13 cellular contexts compared by ENCODE assay signal in the genomic region with DNA sequence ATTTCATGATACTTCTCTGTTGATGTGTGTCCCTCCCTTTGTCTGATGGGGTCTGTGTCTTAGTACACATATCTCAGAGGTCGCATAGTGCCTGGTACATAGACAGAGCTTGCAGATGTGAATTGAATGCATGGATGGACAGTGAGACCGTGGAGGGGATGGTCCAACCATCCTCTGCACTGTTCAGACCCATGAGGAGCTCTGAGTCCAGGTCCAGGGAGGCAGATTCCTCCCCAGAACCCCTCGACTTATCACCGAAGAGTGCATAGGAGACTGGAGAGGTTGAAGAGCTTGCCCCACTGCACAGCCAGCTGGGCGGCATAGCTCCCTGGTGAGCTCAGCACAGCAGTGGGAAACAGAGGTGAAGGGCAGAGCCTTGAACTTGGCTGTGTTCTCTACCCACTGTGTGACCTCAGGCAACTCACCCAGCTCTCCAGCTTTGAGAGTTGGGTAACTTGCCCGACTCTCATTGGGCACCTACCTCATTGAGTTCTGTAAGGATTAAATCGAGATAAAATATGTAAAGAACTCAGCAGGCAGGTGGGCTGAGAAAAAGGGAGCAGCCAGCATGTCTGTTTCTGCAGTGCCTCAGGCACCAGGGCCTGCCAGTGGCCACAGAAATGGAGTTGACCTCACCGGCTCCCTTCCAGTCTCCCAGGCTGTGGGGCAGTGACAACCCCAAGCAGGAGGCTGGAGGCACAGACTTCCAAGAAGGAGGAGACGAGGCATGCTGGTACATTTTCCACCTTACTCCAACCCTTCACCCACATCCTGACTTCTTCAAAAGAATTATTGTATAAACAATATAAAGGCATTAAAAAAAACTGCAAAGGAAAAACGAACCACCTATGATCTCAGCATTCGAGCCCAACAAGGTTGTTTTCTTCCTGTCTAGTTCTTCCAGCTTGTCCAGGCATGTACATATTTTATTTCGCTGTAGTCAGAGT. TPM values are rescaled to one million over a fixed set of nuclear protein-coding genes. Genes with fewer than 3 reads are reported as not detected.
DNase-seq lines count a peak whose midpoint lies in the region; ATAC-seq and TF ChIP-seq lines count a peak whose summit lies in the region.
"Had no signal": no experiment of that assay in that cellular context is flagged by ENCODE, and none has a peak within 500 bp of the region (broad histone marks: within the 10 kb centered on the region; RNA-seq: fewer than 3 reads in every experiment).

No MANE protein-coding gene starts in this region.

- no peak overlapping the region for H3K9ac ChIP-seq in mammary epithelial cell (ENCODE audit: insufficient read depth, low read length)
- H3K9ac ChIP-seq in liver (ENCODE audit: low read depth in 1 of 2, low read length in 2 of 2) = no peak overlapping the region

- no peaks in the 10 kb centered on the region for H3K27me3 Mint-ChIP-seq in activated CD8-positive, alpha-beta T cell treated with anti-CD3 and anti-CD28 coated beads, Interleukin-2, amount 10 ng/mL, durations not matched to agents 7 days and 5 days (ENCODE audit: low read depth)
- H3K27me3 Mint-ChIP-seq in activated CD8-positive, alpha-beta T cell treated with anti-CD3 and anti-CD28 coated beads for 36 hours = no peaks in the 10 kb centered on the region

- POLR2A ChIA-PET in activated CD8-positive, alpha-beta T cell treated with anti-CD3 and anti-CD28 coated beads, Interleukin-2, amount 10 ng/mL, durations not matched to agents 7 days and 5 days (lab: Charles Lee) = interaction anchor here (0.6 kb wide), 1 partner anchor 9 kb away, joined by 5 read pairs; no protein-coding TSS in a partner anchor
- POLR2A ChIA-PET in activated CD8-positive, alpha-beta T cell treated with anti-CD3 and anti-CD28 coated beads for 36 hours (lab: Charles Lee) = no interaction called here

- dilution Hi-C loops in mammary epithelial cell (cut with HindIII; ENCODE audit: low sequenced_read_pairs) = no loop called here

- H3K9me3 ChIP-seq in mammary epithelial cell (replicated peaks; ENCODE audit: insufficient read depth, low read length) (no peaks in the 10 kb centered on the region), liver (ENCODE audit: control insufficient read depth in 4 of 4, low read length in 3 of 4) (no peaks in the 10 kb centered on the region), upper lobe of right lung (no peaks in the 10 kb centered on the region)
- H3K9me3 ChIP-seq: sigmoid colon had no signal

- no peaks in the 10 kb centered on the region for H4K20me1 ChIP-seq in mammary epithelial cell (ENCODE audit: insufficient read depth, low read length)

- H3K27ac Mint-ChIP-seq in activated CD8-positive, alpha-beta T cell treated with anti-CD3 and anti-CD28 coated beads, Interleukin-2, amount 10 ng/mL, durations not matched to agents 7 days and 5 days = peak overlapping the region; percentile 3
- H3K27ac Mint-ChIP-seq in activated CD8-positive, alpha-beta T cell treated with anti-CD3 and anti-CD28 coated beads for 36 hours = no peak overlapping the region
- H3K27ac Mint-ChIP-seq: activated naive CD8-positive, alpha-beta T cell treated with anti-CD3 and anti-CD28 coated beads for 36 hours had no signal

- H3K36me3 ChIP-seq in mammary epithelial cell (ENCODE audit: insufficient read depth, low read length) = no peaks in the 10 kb centered on the region
- no peaks in the 10 kb centered on the region for H3K36me3 ChIP-seq in liver (ENCODE audit: control insufficient read depth in 4 of 4, insufficient read depth in 3 of 4, low read depth in 1 of 4, low read length in 3 of 4)
- H3K36me3 ChIP-seq in upper lobe of right lung = no peaks in the 10 kb centered on the region
- H3K36me3 ChIP-seq: sigmoid colon had no signal

- peak in 1 of 2 donors; percentile 15 for TF ChIP-seq RAD21 in liver (IDR thresholded peaks at IDR 0.05)

- peak overlapping the region in 2 of 3 experiments; percentile 17 for H3K4me3 ChIP-seq in mammary epithelial cell (replicated peaks in 1 of 3; ENCODE audit: insufficient read depth in 1 of 3, low read depth in 2 of 3, low read length in 3 of 3)
- H3K4me3 ChIP-seq in liver (ENCODE audit: low read depth in 1 of 3, low read length in 3 of 3) = no peak overlapping the region
- H3K4me3 ChIP-seq in upper lobe of right lung = no peak overlapping the region
- H3K4me3 ChIP-seq: sigmoid colon had no signal

- CTCF ChIA-PET in activated CD8-positive, alpha-beta T cell treated with anti-CD3 and anti-CD28 coated beads, Interleukin-2, amount 10 ng/mL, durations not matched to agents 7 days and 5 days (lab: Charles Lee) = no interaction called here
- CTCF ChIA-PET in activated CD8-positive, alpha-beta T cell treated with anti-CD3 and anti-CD28 coated beads for 36 hours (lab: Charles Lee) = interaction anchor here (1.9 kb wide), 1 partner anchor 63 kb away, joined by 5 read pairs; no protein-coding TSS in a partner anchor
- CTCF ChIA-PET in mammary epithelial cell (lab: Charles Lee; ENCODE audit: low non-redundant PET) = no interaction called here

- no peak for TF ChIP-seq CTCF in activated CD8-positive, alpha-beta T cell treated with anti-CD3 and anti-CD28 coated beads for 36 hours (IDR thresholded peaks at IDR 0.05)
- TF ChIP-seq CTCF in mammary epithelial cell (conservative IDR thresholded peaks at IDR 0.05 in 1 of 2, IDR thresholded peaks at IDR 0.05 in 1 of 2; ENCODE audit: extremely low read depth in 1 of 2, insufficient read depth in 1 of 2, low read depth in 1 of 2, low read length in 2 of 2) = no peak
- TF ChIP-seq CTCF in liver (IDR thresholded peaks at IDR 0.05; ENCODE audit: low read depth, low read length, missing input control) = no peak
- no peak for TF ChIP-seq CTCF in upper lobe of right lung (IDR thresholded peaks at IDR 0.05)

- H3K4me1 Mint-ChIP-seq in activated CD8-positive, alpha-beta T cell treated with anti-CD3 and anti-CD28 coated beads, Interleukin-2, amount 10 ng/mL, durations not matched to agents 7 days and 5 days (ENCODE audit: low read depth) = peaks cover 18% of the 10 kb centered on the region
- H3K4me1 Mint-ChIP-seq in activated CD8-positive, alpha-beta T cell treated with anti-CD3 and anti-CD28 coated beads for 36 hours (ENCODE audit: low read depth) = peaks cover 9% of the 10 kb centered on the region

- H3K79me2 ChIP-seq in mammary epithelial cell (ENCODE audit: insufficient read depth, low read length) = no peaks in the 10 kb centered on the region

- H3K36me3 Mint-ChIP-seq in activated CD8-positive, alpha-beta T cell treated with anti-CD3 and anti-CD28 coated beads, Interleukin-2, amount 10 ng/mL, durations not matched to agents 7 days and 5 days (ENCODE audit: low read depth) = no peaks in the 10 kb centered on the region
- no peaks in the 10 kb centered on the region for H3K36me3 Mint-ChIP-seq in activated CD8-positive, alpha-beta T cell treated with anti-CD3 and anti-CD28 coated beads for 36 hours (ENCODE audit: low read depth)
- H3K36me3 Mint-ChIP-seq: activated naive CD8-positive, alpha-beta T cell treated with anti-CD3 and anti-CD28 coated beads for 36 hours had no signal

- peak overlapping the region; percentile 72 for H3K4me2 ChIP-seq in mammary epithelial cell (ENCODE audit: insufficient read depth, low read depth, low read length)

- H3K4me3 Mint-ChIP-seq in activated CD8-positive, alpha-beta T cell treated with anti-CD3 and anti-CD28 coated beads, Interleukin-2, amount 10 ng/mL, durations not matched to agents 7 days and 5 days = no peak overlapping the region
- H3K4me3 Mint-ChIP-seq in activated CD8-positive, alpha-beta T cell treated with anti-CD3 and anti-CD28 coated beads for 36 hours = no peak overlapping the region
- H3K4me3 Mint-ChIP-seq: activated naive CD8-positive, alpha-beta T cell treated with anti-CD3 and anti-CD28 coated beads for 36 hours had no signal

- no peaks in the 10 kb centered on the region for H3K9me3 Mint-ChIP-seq in activated CD8-positive, alpha-beta T cell treated with anti-CD3 and anti-CD28 coated beads, Interleukin-2, amount 10 ng/mL, durations not matched to agents 7 days and 5 days (ENCODE audit: insufficient read depth)
- H3K9me3 Mint-ChIP-seq in activated CD8-positive, alpha-beta T cell treated with anti-CD3 and anti-CD28 coated beads for 36 hours = no peaks in the 10 kb centered on the region
- H3K9me3 Mint-ChIP-seq: activated naive CD8-positive, alpha-beta T cell treated with anti-CD3 and anti-CD28 coated beads for 36 hours had no signal

- peak; percentile 39 for ATAC-seq in activated CD8-positive, alpha-beta T cell treated with anti-CD3 and anti-CD28 coated beads, Interleukin-2, amount 10 ng/mL, durations not matched to agents 7 days and 5 days
- no peak for ATAC-seq in activated CD8-positive, alpha-beta T cell treated with anti-CD3 and anti-CD28 coated beads for 36 hours
- ATAC-seq in upper lobe of right lung = peak; percentile 97
- ATAC-seq in GM21723 (IDR thresholded peaks at IDR 0.05; ENCODE audit: unreplicated experiment) = no peak
- no peak for ATAC-seq in HG02623 (IDR thresholded peaks at IDR 0.05; ENCODE audit: unreplicated experiment)
- ATAC-seq: activated CD4-positive, CD25-positive, alpha-beta regulatory T cell treated with anti-CD3 and anti-CD28 coated beads, Interleukin-2, amount 50 U/mL, for 24 hours; HCT116 had no signal

- H3K27me3 ChIP-seq in mammary epithelial cell (ENCODE audit: insufficient read depth, low read length) (no peaks in the 10 kb centered on the region), liver (ENCODE audit: control insufficient read depth in 4 of 4, insufficient read depth in 4 of 4, low read length in 3 of 4) (no peaks in the 10 kb centered on the region), upper lobe of right lung (no peaks in the 10 kb centered on the region)
- H3K27me3 ChIP-seq: sigmoid colon had no signal

- no TSS peak for BruUV-seq in mammary epithelial cell (replicated peaks; lab: Mats Ljungman, UMichigan)

- no peak for DNase-seq in activated CD8-positive, alpha-beta T cell treated with anti-CD3 and anti-CD28 coated beads, Interleukin-2, amount 10 ng/mL, durations not matched to agents 7 days and 5 days
- no peak for DNase-seq in activated CD8-positive, alpha-beta T cell treated with anti-CD3 and anti-CD28 coated beads for 36 hours
- DNase-seq in mammary epithelial cell (peak; percentile 97), upper lobe of right lung (peak; percentile 82), retina (no peak)
- DNase-seq: activated naive CD8-positive, alpha-beta T cell treated with anti-CD3 and anti-CD28 coated beads for 36 hours; NCI-H187; sigmoid colon had no signal

- peak overlapping the region; percentile 74 for H2AFZ ChIP-seq in mammary epithelial cell (ENCODE audit: low read depth, low read length)

- H3K27ac ChIP-seq in mammary epithelial cell (ENCODE audit: insufficient read depth, low read depth, low read length) (peak overlapping the region; percentile 66), liver (ENCODE audit: low read depth in 1 of 2, low read length in 2 of 2) (peak overlapping the region in 1 of 2 donors; percentile 3), upper lobe of right lung (peak overlapping the region; percentile 74)
- H3K27ac ChIP-seq: sigmoid colon had no signal

- in situ Hi-C loops in mammary epithelial cell (cut with MboI; ENCODE audit: low sequenced_read_pairs in 2 of 2) = no loop called here

- 6% methylated on average over 9 of the region's 12 CpGs for WGBS in mammary epithelial cell (ENCODE audit: low coverage, missing lambda C conversion rate)
- 68% methylated on average over 12 of the region's 12 CpGs for WGBS in liver

- H3K4me1 ChIP-seq in mammary epithelial cell (ENCODE audit: insufficient read depth, low read length) = peaks cover 39% of the 10 kb centered on the region
- H3K4me1 ChIP-seq in liver (ENCODE audit: control insufficient read depth in 4 of 4, insufficient read depth in 4 of 4, low read length in 3 of 4) = peaks cover 2 to 27% (median 24%) of the 10 kb centered on the region in 4 donors
- H3K4me1 ChIP-seq in upper lobe of right lung = no peaks in the 10 kb centered on the region
- H3K4me1 ChIP-seq: sigmoid colon had no signal

- intact Hi-C loops in activated CD8-positive, alpha-beta T cell treated with anti-CD3 and anti-CD28 coated beads for 36 hours (cut with micrococcal nuclease) = no loop called here
- intact Hi-C loops in mammary epithelial cell (cut with micrococcal nuclease) = loop anchor here (1.0 to 2.0 kb wide), 2 partner anchors 54 to 63 kb away; a partner anchor contains a TSS
- intact Hi-C loops in upper lobe of right lung (cut with DNase I) = no loop called here

RNA-seq across cellular contexts. Expression of a gene that starts 54.1 kb away (rescaled TPM):
- 100 to 1,000 TPM; 282 to 298 TPM for total RNA-seq in activated CD8-positive, alpha-beta T cell treated with anti-CD3 and anti-CD28 coated beads, Interleukin-2, amount 10 ng/mL, durations not matched to agents 7 days and 5 days
- total RNA-seq in activated CD8-positive, alpha-beta T cell treated with anti-CD3 and anti-CD28 coated beads for 36 hours = 100 to 1,000 TPM; 521 to 524 TPM
- 100 to 1,000 TPM; 252 to 547 TPM for total RNA-seq in mammary epithelial cell
- 115 TPM for polyA plus RNA-seq in mammary epithelial cell
- polyA minus RNA-seq in mammary epithelial cell = 193 TPM
- total RNA-seq in liver = 1,000 to 10,000 TPM in 1 of 2 donors, 100 to 1,000 TPM in 1; 126 to 1,250 TPM
- polyA plus RNA-seq in liver = 10 to 100 TPM; 19.1 to 20.7 TPM
- 248 TPM for total RNA-seq in upper lobe of right lung

Comparison
In these comparisons a context has a peak if more than half of its experiments do, and no peak if none do; other contexts are left out.
1. ATAC-seq: peak in activated CD8-positive, alpha-beta T cell treated with anti-CD3 and anti-CD28 coated beads, Interleukin-2, amount 10 ng/mL, durations not matched to agents 7 days and 5 days (single experiment) and upper lobe of right lung (single experiment); none in activated CD8-positive, alpha-beta T cell treated with anti-CD3 and anti-CD28 coated beads for 36 hours (single experiment), GM21723 (single experiment) and HG02623 (single experiment).
2. DNase-seq: peak in mammary epithelial cell (single experiment) and upper lobe of right lung (single experiment); none in activated CD8-positive, alpha-beta T cell treated with anti-CD3 and anti-CD28 coated beads, Interleukin-2, amount 10 ng/mL, durations not matched to agents 7 days and 5 days (single experiment), activated CD8-positive, alpha-beta T cell treated with anti-CD3 and anti-CD28 coated beads for 36 hours (single experiment) and retina (single experiment).
3. H3K4me3 ChIP-seq: peak in mammary epithelial cell (2 of 3); none in liver (0 of 3) and upper lobe of right lung (single experiment).